ENCODE assay signal across 40 cellular contexts in the genomic region with DNA sequence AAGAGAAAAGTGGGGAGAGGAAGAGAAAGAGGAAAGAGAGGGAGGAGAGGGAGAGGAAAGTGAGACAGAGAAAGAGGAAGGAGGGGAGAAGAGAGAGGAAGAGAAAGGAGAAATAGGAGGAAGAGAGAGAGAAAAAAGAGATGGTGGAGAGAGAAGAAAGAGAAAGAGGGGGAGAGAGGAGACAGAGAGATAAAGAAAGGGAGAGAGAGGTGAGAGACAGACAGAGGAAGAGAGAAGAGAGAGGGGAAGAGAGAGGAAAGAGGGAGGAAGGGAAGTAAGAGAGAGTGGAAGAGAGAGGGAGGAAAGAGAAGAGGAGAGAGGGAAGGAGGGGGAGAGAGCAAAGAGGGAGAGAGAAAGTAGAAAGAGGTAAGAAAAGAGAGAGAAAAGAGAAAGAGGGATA. TPM values are rescaled to one million over a fixed set of nuclear protein-coding genes. Genes with fewer than 3 reads are reported as not detected.
"Had no signal": no experiment of that assay in that cellular context is flagged by ENCODE, and none has a peak within 500 bp of the region (broad histone marks: within the 10 kb centered on the region; RNA-seq: fewer than 3 reads in every experiment).

No MANE protein-coding gene starts in this region.

- H3K36me3 ChIP-seq: MG63 had no signal

- DNase-seq: Karpas-422, Kasumi-1, MG63, MM.1S, MV-4-11, NCI-H1048, NCI-H1092, NCI-H1092 treated with DMSO at 0.1 percent for 48 hours, NCI-H1105, NCI-H1105 treated with DMSO at 0.1 percent for 48 hours, NCI-H1417, NCI-H1417 treated with DMSO at 0.1 percent for 48 hours, NCI-H1436, NCI-H1436 treated with DMSO at 0.1 percent for 48 hours, NCI-H1694, NCI-H1694 treated with DMSO at 0.1 percent for 48 hours, NCI-H187, NCI-H187 treated with DMSO at 0.1 percent for 48 hours, NCI-H1930, NCI-H2029, NCI-H2029 treated with DMSO at 0.1 percent for 48 hours, NCI-H2081, NCI-H2081 treated with DMSO at 0.1 percent for 48 hours, NCI-H2107, NCI-H2171, NCI-H2171 treated with DMSO at 0.1 percent for 48 hours, NCI-H2227 treated with DMSO at 0.1 percent for 48 hours, NCI-H226, NCI-H345, NCI-H446, NCI-H446 treated with DMSO at 0.1 percent for 48 hours, NCI-H510A, NCI-H510A treated with DMSO at 0.1 percent for 48 hours, NCI-H524, NCI-H524 treated with DMSO at 0.1 percent for 48 hours, NCI-H526 had no signal

- H3K4me3 ChIP-seq: MG63 had no signal

- H3K9me3 ChIP-seq: MG63 had no signal

RNA-seq across cellular contexts. Expression of a gene that starts 9.4 kb away (rescaled TPM):
- total RNA-seq: LHCN-M2, M059J, MCF 10A, NCI-H460 had no signal
